ENCODE assay signal across 8 cellular contexts in genomic region chrX:2710496-2710895, GRCh38. TPM values are rescaled to one million over a fixed set of nuclear protein-coding genes. Genes with fewer than 3 reads are reported as not detected.
DNase-seq lines count a peak whose midpoint lies in the region; ATAC-seq and TF ChIP-seq lines count a peak whose summit lies in the region.

No MANE protein-coding gene starts in this region.

- peaks cover 33% of the 10 kb centered on the region for H3K36me3 Mint-ChIP-seq in Caco-2 (ENCODE audit: insufficient read depth, unreplicated experiment)
- H3K36me3 Mint-ChIP-seq in endodermal cell (ENCODE audit: low read depth) = peaks cover 28% of the 10 kb centered on the region

- H3K36me3 ChIP-seq in Caco-2 (ENCODE audit: control insufficient read depth, insufficient read depth, low read length) (peaks cover 5% of the 10 kb centered on the region), endodermal cell (ENCODE audit: control insufficient read depth, insufficient read depth, low read length) (peaks cover 33% of the 10 kb centered on the region), psoas muscle (ENCODE audit: insufficient read depth in 1 of 2, low read depth in 1 of 2) (peaks cover 0 to 24% of the 10 kb centered on the region in 2 donors)

- H3K27ac ChIP-seq in RWPE1 (peak overlapping the region; percentile 98), endodermal cell (ENCODE audit: low read depth, low read length) (peak overlapping the region; percentile 85), psoas muscle (peak overlapping the region; percentile 66), substantia nigra (ENCODE audit: low read depth, low read length, poor library complexity, severe bottlenecking) (no peak overlapping the region)

- CTCF ChIA-PET in Caco-2 (lab: Charles Lee) = no interaction called here
- CTCF ChIA-PET in RWPE1 (lab: Yijun Ruan, JAX) = no interaction called here

- H3K9me3 Mint-ChIP-seq in Caco-2 (ENCODE audit: unreplicated experiment) (no peaks in the 10 kb centered on the region), endodermal cell (peaks cover 9% of the 10 kb centered on the region)

- no peak for TF ChIP-seq CTCF in Caco-2 (IDR thresholded peaks at IDR 0.05; ENCODE audit: insufficient read depth in 1 of 2, low read depth in 1 of 2, low read length in 1 of 2, severe bottlenecking in 1 of 2, unreplicated experiment in 1 of 2)
- TF ChIP-seq CTCF in RWPE1 (conservative IDR thresholded peaks at IDR 0.05; ENCODE audit: low read depth) = no peak
- TF ChIP-seq CTCF in endodermal cell (conservative IDR thresholded peaks at IDR 0.05) = no peak
- no peak for TF ChIP-seq CTCF in psoas muscle (IDR thresholded peaks at IDR 0.05)

- no TSS peak for BruUV-seq in Caco-2 (replicated peaks; lab: Mats Ljungman, UMichigan)

- H3K9me3 ChIP-seq in Caco-2 = no peaks in the 10 kb centered on the region
- H3K9me3 ChIP-seq in endodermal cell (ENCODE audit: control insufficient read depth, low read length) = no peaks in the 10 kb centered on the region
- H3K9me3 ChIP-seq in psoas muscle = no peaks in the 10 kb centered on the region

- 80% methylated on average over 5 of the region's 5 CpGs; no CpG with 5 or more reads in 1 of the 2 experiments for WGBS in endodermal cell (ENCODE audit: insufficient coverage in 1 of 2, insufficient read length in 1 of 2), 2 experiments
- 36 to 57% (median 44%) methylated on average over 5 of the region's 5 CpGs for WGBS in psoas muscle, 3 donors

- no peak for ATAC-seq in psoas muscle
- no peak for ATAC-seq in GM19463 (IDR thresholded peaks at IDR 0.05; ENCODE audit: unreplicated experiment)

- H3K4me1 ChIP-seq in Caco-2 = peaks cover 47% of the 10 kb centered on the region
- H3K4me1 ChIP-seq in endodermal cell (ENCODE audit: control insufficient read depth, insufficient read depth, low read length) = peaks cover 14% of the 10 kb centered on the region
- peaks cover 37% of the 10 kb centered on the region for H3K4me1 ChIP-seq in psoas muscle

- peak overlapping the region; percentile 35 for H3K4me3 Mint-ChIP-seq in Caco-2 (ENCODE audit: unreplicated experiment)
- no peak overlapping the region for H3K4me3 Mint-ChIP-seq in endodermal cell

- H3K4me3 ChIP-seq in Caco-2 (ENCODE audit: low read depth, low read length) (no peak overlapping the region), endodermal cell (ENCODE audit: low read length) (no peak overlapping the region), psoas muscle (peak overlapping the region; percentile 7)

- H3K9ac ChIP-seq in endodermal cell (ENCODE audit: extremely low read depth, low read length, poor library complexity, severe bottlenecking) = no peak overlapping the region

- H3K27ac Mint-ChIP-seq in Caco-2 (ENCODE audit: unreplicated experiment) = peak overlapping the region; percentile 75
- H3K27ac Mint-ChIP-seq in endodermal cell = peak overlapping the region; percentile 64

- peaks cover 49% of the 10 kb centered on the region for H3K4me1 Mint-ChIP-seq in Caco-2 (ENCODE audit: low read depth, unreplicated experiment)
- peaks cover 49% of the 10 kb centered on the region for H3K4me1 Mint-ChIP-seq in endodermal cell

- no peaks in the 10 kb centered on the region for H3K27me3 ChIP-seq in Caco-2 (replicated peaks; ENCODE audit: control insufficient read depth, insufficient read depth, low read length)
- H3K27me3 ChIP-seq in endodermal cell (ENCODE audit: control insufficient read depth, insufficient read depth, low read length, poor library complexity, severe bottlenecking) = no peaks in the 10 kb centered on the region
- no peaks in the 10 kb centered on the region for H3K27me3 ChIP-seq in psoas muscle (ENCODE audit: insufficient read depth in 3 of 3, low read length in 2 of 3)

- intact Hi-C loops in Caco-2 (cut with micrococcal nuclease; ENCODE audit: unreplicated experiment) = no loop called here
- intact Hi-C loops in psoas muscle (cut with DNase I) = no loop called here

- POLR2A ChIA-PET in Caco-2 (lab: Charles Lee) (no interaction called here), RWPE1 (lab: Yijun Ruan, JAX; ENCODE audit: low non-redundant PET) (no interaction called here)

- DNase-seq in Caco-2 = peak in 1 of 2 experiments; percentile 54
- DNase-seq in RWPE1 (ENCODE audit: low spot score) = peak; percentile 76
- no peak for DNase-seq in endodermal cell
- DNase-seq in psoas muscle = no peak
- no peak for DNase-seq in substantia nigra (lab: John Stamatoyannopoulos, UW)
- no peak for DNase-seq in cortex of kidney (lab: John Stamatoyannopoulos, UW)
- no peak for DNase-seq in NCI-H2107 treated with DMSO at 0.1 percent for 48 hours (lab: John Stamatoyannopoulos, UW; ENCODE audit: unreplicated experiment)

- H3K27me3 Mint-ChIP-seq in Caco-2 (ENCODE audit: insufficient read depth, unreplicated experiment) (no peaks in the 10 kb centered on the region), endodermal cell (ENCODE audit: insufficient read depth) (no peaks in the 10 kb centered on the region)

RNA-seq across cellular contexts. Expression of gene CD99, which starts 19.4 kb away (rescaled TPM):
- total RNA-seq in Caco-2 (2022) (362 and 407 TPM in 2 replicates), endodermal cell (100 to 1,000 TPM; 314 to 397 TPM), psoas muscle (100 to 1,000 TPM; 122 to 128 (median 126) TPM)
- 226 TPM for polyA plus RNA-seq in endodermal cell (2013, experiment 1 of 2)
- 207 TPM for polyA plus RNA-seq in endodermal cell (2013, experiment 2 of 2)
- 100 to 1,000 TPM; 118 to 239 (median 196) TPM for polyA plus RNA-seq in psoas muscle

RNA-seq across cellular contexts. Expression of gene XG, which starts 41.3 kb away (rescaled TPM):
- total RNA-seq in Caco-2 (2022) (1.2 and 1.3 TPM in 2 replicates), endodermal cell (1 to 10 TPM; 1.1 to 1.3 TPM), psoas muscle (1 to 10 TPM in 1 of 4 donors, under 1 TPM in 3; 0.29 to 3.5 (median 0.66) TPM)
- polyA plus RNA-seq in endodermal cell (2013, experiment 1 of 2) = not detected
- polyA plus RNA-seq in endodermal cell (2013, experiment 2 of 2) = not detected
- polyA plus RNA-seq in psoas muscle = under 1 TPM; 0.46 to 0.87 (median 0.52) TPM
